19 cellular contexts compared by ENCODE assay signal in the genomic region with DNA sequence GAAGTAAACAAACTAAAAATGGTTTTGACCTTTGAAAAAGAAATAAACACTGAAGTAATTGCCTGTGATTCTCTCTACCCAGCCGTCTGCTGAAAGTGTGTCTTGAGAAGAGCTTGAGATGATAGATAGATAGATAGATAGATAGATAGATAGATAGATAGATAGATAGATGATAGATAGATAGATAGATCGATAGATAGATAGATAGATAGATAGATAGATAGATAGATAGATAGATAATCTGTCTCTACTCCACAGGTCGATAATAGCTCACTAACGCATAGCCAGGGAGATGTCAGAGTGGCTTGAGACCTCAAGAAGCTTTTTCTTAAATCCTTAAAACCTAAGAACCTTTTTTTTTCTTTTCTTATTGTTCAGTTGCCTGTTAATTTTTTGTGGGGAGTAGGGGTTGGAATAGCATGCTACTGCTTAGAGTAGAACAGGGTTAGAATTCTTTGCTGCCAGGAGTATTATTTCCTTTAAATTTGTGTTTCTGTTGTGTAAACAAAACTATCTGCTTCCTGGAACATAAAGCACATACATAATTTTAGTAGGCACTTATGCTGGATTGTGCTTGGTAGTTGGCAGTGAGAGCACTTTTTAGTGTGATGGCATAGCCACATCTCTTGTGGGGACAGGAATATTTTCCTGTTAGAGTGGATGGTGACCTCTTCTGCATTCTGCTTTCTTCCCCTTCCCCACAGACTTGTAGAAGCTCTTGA.
DNase-seq lines count a peak whose midpoint lies in the region; ATAC-seq, FAIRE-seq and TF ChIP-seq lines count a peak whose summit lies in the region.
"Had no signal": no experiment of that assay in that cellular context is flagged by ENCODE, and none has a peak within 500 bp of the region (broad histone marks: within the 10 kb centered on the region; RNA-seq: fewer than 3 reads in every experiment).

No MANE protein-coding gene starts in this region.

- WGBS in mesenchymal stem cell: 7% methylated on average over 1 of the region's 4 CpGs
- 72 to 84% methylated on average over 4 of the region's 4 CpGs for WGBS in upper lobe of left lung, 2 donors

- no peak overlapping the region for H3K14ac ChIP-seq in mesenchymal stem cell (ENCODE audit: low read length in 2 of 2)

- H2BK5ac ChIP-seq in mesenchymal stem cell (ENCODE audit: low read depth, low read length, poor library complexity, severe bottlenecking): no peak overlapping the region

- no peak overlapping the region for H3K9ac ChIP-seq in mesenchymal stem cell (ENCODE audit: low read length)

- H3K27ac ChIP-seq in mesenchymal stem cell (ENCODE audit: low read length, poor library complexity, severe bottlenecking): no peak overlapping the region
- H3K27ac ChIP-seq in upper lobe of left lung: no peak overlapping the region
- H3K27ac ChIP-seq: A549, PC-9, SK-N-MC had no signal

- no peak for ATAC-seq in activated naive CD4-positive, alpha-beta T cell treated with anti-CD3 and anti-CD28 coated beads, Interleukin-2, amount 50 U/mL, for 72 hours
- ATAC-seq in T-helper 17 cell (no peak), upper lobe of left lung (ENCODE audit: low FRiP score in 2 of 2) (no peak), HG02678 (IDR thresholded peaks at IDR 0.05; ENCODE audit: unreplicated experiment) (no peak)
- ATAC-seq: A549 had no signal

- no peak overlapping the region for H3K18ac ChIP-seq in mesenchymal stem cell (ENCODE audit: low read depth in 1 of 2, low read length in 2 of 2)

- H3K36me3 Mint-ChIP-seq in activated naive CD4-positive, alpha-beta T cell treated with anti-CD3 and anti-CD28 coated beads, Interleukin-2, amount 50 U/mL, for 72 hours: peaks cover 6 to 15% of the 10 kb centered on the region in 2 donors
- peaks cover 10% of the 10 kb centered on the region for H3K36me3 Mint-ChIP-seq in activated naive CD4-positive, alpha-beta T cell treated with anti-CD3 and anti-CD28 coated beads for 36 hours (ENCODE audit: low read depth)
- no peaks in the 10 kb centered on the region for H3K36me3 Mint-ChIP-seq in T-helper 17 cell (ENCODE audit: low read depth)

- intact Hi-C loops in activated naive CD4-positive, alpha-beta T cell treated with anti-CD3 and anti-CD28 coated beads for 36 hours (cut with micrococcal nuclease): no loop called here

- peak; percentile 41 for FAIRE-seq in H54 (lab: Jason Lieb, UNC)
- FAIRE-seq: A549, G401.6, H1 had no signal

- no peak overlapping the region for H2BK120ac ChIP-seq in mesenchymal stem cell (ENCODE audit: low read depth, low read length)

- no peak for TF ChIP-seq CTCF in upper lobe of left lung (IDR thresholded peaks at IDR 0.05)

- no peak overlapping the region for H2BK15ac ChIP-seq in mesenchymal stem cell (ENCODE audit: low read depth, poor library complexity, severe bottlenecking)

- H3K4me1 ChIP-seq in mesenchymal stem cell (ENCODE audit: control insufficient read depth, insufficient read depth, low read depth, low read length) (no peaks in the 10 kb centered on the region), upper lobe of left lung (peaks cover 0 to 7% (median 0%) of the 10 kb centered on the region in 4 donors)
- H3K4me1 ChIP-seq: A549 had no signal

- TF ChIP-seq POLR2A in H54 (IDR thresholded peaks at IDR 0.05; ENCODE audit: low read depth, low read length) (no peak), upper lobe of left lung (IDR thresholded peaks at IDR 0.05) (no peak)

- H2AK5ac ChIP-seq in mesenchymal stem cell (ENCODE audit: low read length, severe bottlenecking): no peak overlapping the region

- H3K4me2 ChIP-seq in mesenchymal stem cell (ENCODE audit: low read length, poor library complexity, severe bottlenecking): no peak overlapping the region
- H3K4me2 ChIP-seq: A549, PC-9 had no signal

- no peak overlapping the region for H2BK12ac ChIP-seq in mesenchymal stem cell (ENCODE audit: low read length in 2 of 2)

- CTCF ChIA-PET in activated naive CD4-positive, alpha-beta T cell treated with anti-CD3 and anti-CD28 coated beads for 36 hours (lab: Charles Lee): interaction anchor here (0.7 to 1.5 kb wide), 3 partner anchors 9 to 307 kb away, joined by 3 to 5 read pairs (median 3); no protein-coding TSS in a partner anchor

- no peak overlapping the region for H2AFZ ChIP-seq in mesenchymal stem cell (ENCODE audit: low read depth, low read length)
- H2AFZ ChIP-seq: PC-9 had no signal

- H3K4me3 ChIP-seq in mesenchymal stem cell (ENCODE audit: insufficient read depth in 1 of 2, low read depth in 1 of 2, low read length in 2 of 2): no peak overlapping the region
- no peak overlapping the region for H3K4me3 ChIP-seq in upper lobe of left lung
- H3K4me3 ChIP-seq: A549, PC-9, SK-N-MC had no signal

- H3K9me3 ChIP-seq in T-helper 17 cell (ENCODE audit: control insufficient read depth, low read length, poor library complexity, severe bottlenecking) (peaks cover 2% of the 10 kb centered on the region), mesenchymal stem cell (ENCODE audit: control insufficient read depth, low read length) (peaks cover 7% of the 10 kb centered on the region), upper lobe of left lung (peaks cover 7 to 14% (median 11%) of the 10 kb centered on the region in 4 donors)

- no peaks in the 10 kb centered on the region for H3K79me1 ChIP-seq in mesenchymal stem cell (replicated peaks; ENCODE audit: low read length, poor library complexity, severe bottlenecking)

- no peaks in the 10 kb centered on the region for H3K27me3 ChIP-seq in mesenchymal stem cell (ENCODE audit: control insufficient read depth in 1 of 2, insufficient read depth in 1 of 2, low read length in 2 of 2)
- no peaks in the 10 kb centered on the region for H3K27me3 ChIP-seq in upper lobe of left lung

- H3K9me3 Mint-ChIP-seq in activated naive CD4-positive, alpha-beta T cell treated with anti-CD3 and anti-CD28 coated beads, Interleukin-2, amount 50 U/mL, for 72 hours: peaks cover 4 to 6% of the 10 kb centered on the region in 2 donors
- peaks cover 5% of the 10 kb centered on the region for H3K9me3 Mint-ChIP-seq in activated naive CD4-positive, alpha-beta T cell treated with anti-CD3 and anti-CD28 coated beads for 36 hours

- H3K27me3 Mint-ChIP-seq in activated naive CD4-positive, alpha-beta T cell treated with anti-CD3 and anti-CD28 coated beads for 36 hours (ENCODE audit: low read depth): no peaks in the 10 kb centered on the region
- no peaks in the 10 kb centered on the region for H3K27me3 Mint-ChIP-seq in T-helper 17 cell

- TF ChIP-seq EP300 in upper lobe of left lung (IDR thresholded peaks at IDR 0.05): no peak

- no peak overlapping the region for H3K4me3 Mint-ChIP-seq in activated naive CD4-positive, alpha-beta T cell treated with anti-CD3 and anti-CD28 coated beads for 36 hours
- H3K4me3 Mint-ChIP-seq in T-helper 17 cell: no peak overlapping the region

- no peak for DNase-seq in activated naive CD4-positive, alpha-beta T cell treated with anti-CD3 and anti-CD28 coated beads, Interleukin-2, amount 50 U/mL, for 72 hours (ENCODE audit: low spot score in 2 of 2)
- DNase-seq in activated naive CD4-positive, alpha-beta T cell treated with anti-CD3 and anti-CD28 coated beads for 36 hours: no peak
- DNase-seq in H54 (ENCODE audit: insufficient read length, low spot score) (no peak), T-helper 17 cell (no peak), mesenchymal stem cell (peak; percentile 11), upper lobe of left lung (no peak)
- DNase-seq in stimulated activated naive CD4-positive, alpha-beta T cell treated with Interleukin-2 at 50 U/mL for 16 hours (lab: John Stamatoyannopoulos, UW): no peak
- DNase-seq: Calu3, DMS79 treated with DMSO at 0.1 percent for 48 hours, NCI-H1436, NCI-H2081, NCI-H2227 treated with DMSO at 0.1 percent for 48 hours, NCI-H526, PC-9 had no signal

- H3K4me1 Mint-ChIP-seq in activated naive CD4-positive, alpha-beta T cell treated with anti-CD3 and anti-CD28 coated beads for 36 hours (ENCODE audit: low read depth): peaks cover 7% of the 10 kb centered on the region
- H3K4me1 Mint-ChIP-seq in T-helper 17 cell: peaks cover 13% of the 10 kb centered on the region

- no peak overlapping the region for H4K91ac ChIP-seq in mesenchymal stem cell (ENCODE audit: low read length)

- peak overlapping the region; percentile 18 to 22 for H3K27ac Mint-ChIP-seq in activated naive CD4-positive, alpha-beta T cell treated with anti-CD3 and anti-CD28 coated beads, Interleukin-2, amount 50 U/mL, for 72 hours
- H3K27ac Mint-ChIP-seq in activated naive CD4-positive, alpha-beta T cell treated with anti-CD3 and anti-CD28 coated beads for 36 hours: no peak overlapping the region
- H3K27ac Mint-ChIP-seq in T-helper 17 cell: peak overlapping the region; percentile 43

- no peak overlapping the region for H3K4ac ChIP-seq in mesenchymal stem cell (ENCODE audit: low read depth in 1 of 2, low read length in 2 of 2)

- no peak overlapping the region for H3K23ac ChIP-seq in mesenchymal stem cell (ENCODE audit: low read length in 2 of 2)

- H4K8ac ChIP-seq in mesenchymal stem cell (ENCODE audit: low read length): no peak overlapping the region

- H3K36me3 ChIP-seq in mesenchymal stem cell (ENCODE audit: control insufficient read depth in 1 of 2, insufficient read depth in 2 of 2, low read depth in 1 of 2, low read length in 2 of 2): peaks cover 0 to 7% of the 10 kb centered on the region in 2 experiments
- no peaks in the 10 kb centered on the region for H3K36me3 ChIP-seq in upper lobe of left lung
